Comparison of ENCODE assay signal across 11 cellular contexts in genomic region chr10:78763651-78764395, GRCh38.
A peak's percentile ranks its signal among the peaks of the same experiment; 100 is the strongest.
DNase-seq lines count a peak whose midpoint lies in the region; ATAC-seq and TF ChIP-seq lines count a peak whose summit lies in the region.
"Had no signal": no experiment of that assay in that cellular context is flagged by ENCODE, and none has a peak within 500 bp of the region (broad histone marks: within the 10 kb centered on the region; RNA-seq: fewer than 3 reads in every experiment).

No MANE protein-coding gene starts in this region.

- no peaks in the 10 kb centered on the region for H3K9me3 ChIP-seq in esophagus muscularis mucosa

- no peak for TF ChIP-seq CTCF in esophagus muscularis mucosa (IDR thresholded peaks at IDR 0.05)
- TF ChIP-seq CTCF in HFFc6 (IDR thresholded peaks at IDR 0.05), result no peak

- no peaks in the 10 kb centered on the region for H3K36me3 ChIP-seq in esophagus muscularis mucosa
- H3K36me3 ChIP-seq: WERI-Rb-1 had no signal

- no peak overlapping the region for H3K27ac Mint-ChIP-seq in HFFc6
- H3K27ac Mint-ChIP-seq: endodermal cell had no signal

- no peaks in the 10 kb centered on the region for H3K9me3 Mint-ChIP-seq in HFFc6
- H3K9me3 Mint-ChIP-seq: endodermal cell had no signal

- DNase-seq in esophagus muscularis mucosa (ENCODE audit: extremely low spot score), result no peak
- peak; percentile 32 to 37 for DNase-seq in stimulated activated CD4-positive, alpha-beta T cell treated with anti-CD3 and anti-CD28 coated beads, Interleukin-2, amount 100 ng/mL, for 48 hours
- DNase-seq in HFFc6, result no peak
- DNase-seq in Kasumi-1 (lab: John Stamatoyannopoulos, UW), result no peak
- DNase-seq in AML-193 (lab: John Stamatoyannopoulos, UW), result no peak
- no peak for DNase-seq in NAMALWA (ENCODE audit: low spot score)
- DNase-seq: NCI-H1436, WERI-Rb-1 had no signal

- H3K4me3 Mint-ChIP-seq in HFFc6, result no peak overlapping the region
- H3K4me3 Mint-ChIP-seq: endodermal cell had no signal

- H3K27me3 Mint-ChIP-seq in HFFc6 (ENCODE audit: insufficient read depth), result peaks cover 14% of the 10 kb centered on the region

- TF ChIP-seq POLR2A in GM18505 (IDR thresholded peaks at IDR 0.05; ENCODE audit: borderline replicate concordance, extremely low read depth, insufficient read depth, insufficient read length) (no peak), esophagus muscularis mucosa (IDR thresholded peaks at IDR 0.05; ENCODE audit: low read depth) (no peak)

- intact Hi-C loops in esophagus muscularis mucosa (cut with DNase I), result no loop called here

- no peak for TF ChIP-seq EP300 in esophagus muscularis mucosa (IDR thresholded peaks at IDR 0.05)

- 28% methylated on average over 10 of the region's 10 CpGs for WGBS in esophagus muscularis mucosa

- H3K36me3 Mint-ChIP-seq in HFFc6 (ENCODE audit: low read depth), result no peaks in the 10 kb centered on the region

- ATAC-seq in GM18505 (IDR thresholded peaks at IDR 0.05; ENCODE audit: unreplicated experiment), result peak; percentile 54
- ATAC-seq in HG02852 (IDR thresholded peaks at IDR 0.05; ENCODE audit: unreplicated experiment), result peak; percentile 89

- H3K4me3 ChIP-seq in esophagus muscularis mucosa, result no peak overlapping the region

- H3K4me1 Mint-ChIP-seq in HFFc6 (ENCODE audit: low read depth), result no peaks in the 10 kb centered on the region

- peaks cover 8 to 34% (median 32%) of the 10 kb centered on the region in 4 donors for H3K4me1 ChIP-seq in esophagus muscularis mucosa

- no peaks in the 10 kb centered on the region for H3K27me3 ChIP-seq in esophagus muscularis mucosa

- peak overlapping the region; percentile 69 to 82 (median 76) for H3K27ac ChIP-seq in esophagus muscularis mucosa (replicated peaks in 1 of 4)
- H3K27ac ChIP-seq: WERI-Rb-1 had no signal

Comparison
In these comparisons a context has a peak if more than half of its experiments do, and no peak if none do; other contexts are left out.
1. DNase-seq: peak in stimulated activated CD4-positive, alpha-beta T cell treated with anti-CD3 and anti-CD28 coated beads, Interleukin-2, amount 100 ng/mL, for 48 hours (2 of 2); none in esophagus muscularis mucosa (single experiment), HFFc6 (single experiment), Kasumi-1 (0 of 2), AML-193 (0 of 2) and NAMALWA (single experiment).